In genomic region chr16:29074554-29075402, GRCh38 we compare ENCODE assay signal across 8 cellular contexts.
A peak's percentile ranks its signal among the peaks of the same experiment; 100 is the strongest.
DNase-seq lines count a peak whose midpoint lies in the region; ATAC-seq, FAIRE-seq and TF ChIP-seq lines count a peak whose summit lies in the region.
"Not testable (repeated sequence)": the region's sequence is repeated elsewhere in the genome, so short reads cannot be mapped to it uniquely, and the experiment has no call there.

No MANE protein-coding gene starts in this region.

- 88% methylated on average over 31 of the region's 38 CpGs for WGBS in HUES64
- WGBS in adipose tissue, 3 donors = 4 to 15% (median 6%) methylated on average over 35 to 36 of the region's 38 CpGs
- WGBS in pancreas, 2 donors = 29 to 36% methylated on average over 28 to 38 of the region's 38 CpGs
- WGBS in suprapubic skin = 27% methylated on average over 34 of the region's 38 CpGs

- DNase-seq in GM06990 (ENCODE audit: extremely low read depth, insufficient read length) (peak; percentile 73), WTC11 (ENCODE audit: low spot score) (peak; percentile 30), cardiac muscle cell (ENCODE audit: low read depth in 1 of 2, low spot score in 1 of 2) (peak in 1 of 2 donors; percentile 58), pancreas (peak in 2 of 6 donors; percentile 15 to 56), suprapubic skin (ENCODE audit: low spot score in 2 of 2) (peak; percentile 55 to 78)

- not testable (repeated sequence) for H3K9me3 ChIP-seq in HUES64 (ENCODE audit: insufficient read depth, low read depth, low read length); cardiac muscle cell (ENCODE audit: low read depth); pancreas; suprapubic skin

- not testable (repeated sequence) for H3K36me3 ChIP-seq in GM06990 (ENCODE audit: control insufficient read depth, insufficient read depth, low read length); HUES64 (ENCODE audit: insufficient read depth, low read length); cardiac muscle cell; pancreas; suprapubic skin

- not testable (repeated sequence) for H3K4me1 Mint-ChIP-seq in WTC11

- CTCF ChIA-PET in WTC11 (lab: Charles Lee) = interaction anchor here (1.3 kb wide), 1 partner anchor 101 kb away, joined by 3 read pairs; the partner anchor contains the start of gene SPNS1

- not testable (repeated sequence) for H3K9me3 Mint-ChIP-seq in WTC11

- peak in 1 of 2 donors; percentile 32 for TF ChIP-seq POLR2A in suprapubic skin (IDR thresholded peaks at IDR 0.05)

- not testable (repeated sequence) for H3K9ac ChIP-seq in HUES64 (ENCODE audit: low read depth, low read length)

- POLR2A ChIA-PET in WTC11 (lab: Charles Lee) = not testable (repeated sequence)

- ATAC-seq in GM21717 (IDR thresholded peaks at IDR 0.05; ENCODE audit: unreplicated experiment) (peak; percentile 83), WTC11 (peak; percentile 91), pancreas (peak; percentile 82 to 98 (median 96))

- FAIRE-seq in pancreas (lab: Jason Lieb, UNC) = not testable (repeated sequence)

- not testable (repeated sequence) for H3K27ac Mint-ChIP-seq in WTC11

- TF ChIP-seq EP300 in suprapubic skin (IDR thresholded peaks at IDR 0.05) = not testable (repeated sequence)

- H3K27me3 Mint-ChIP-seq in WTC11 (ENCODE audit: low read depth) = not testable (repeated sequence)

- not testable (repeated sequence) for H3K27ac ChIP-seq in HUES64 (ENCODE audit: low read depth, low read length); cardiac muscle cell
- H3K27ac ChIP-seq in adipose tissue (ENCODE audit: low read depth, low read length) = peak overlapping the region; percentile 55
- peak overlapping the region in 1 of 4 donors; percentile 47 for H3K27ac ChIP-seq in pancreas
- peak overlapping the region; percentile 72 for H3K27ac ChIP-seq in suprapubic skin

- H3K4me3 Mint-ChIP-seq in WTC11 = not testable (repeated sequence)

- H3K36me3 Mint-ChIP-seq in WTC11 = not testable (repeated sequence)

- not testable (repeated sequence) for H3K27me3 ChIP-seq in GM06990 (replicated peaks; ENCODE audit: control insufficient read depth, insufficient read depth, low read length); HUES64 (ENCODE audit: insufficient read depth, low read length); cardiac muscle cell; pancreas; suprapubic skin

- H3K4me1 ChIP-seq in HUES64 (ENCODE audit: insufficient read depth, low read length); cardiac muscle cell (ENCODE audit: low read depth); pancreas; suprapubic skin: not testable (repeated sequence)

- TF ChIP-seq CTCF in GM06990 (IDR thresholded peaks at IDR 0.05; ENCODE audit: insufficient read depth, low read length, poor library complexity, severe bottlenecking); WTC11 (IDR thresholded peaks at IDR 0.05); cardiac muscle cell (IDR thresholded peaks at IDR 0.05; ENCODE audit: low read depth, low read length); pancreas (IDR thresholded peaks at IDR 0.05); suprapubic skin (IDR thresholded peaks at IDR 0.05): not testable (repeated sequence)

- intact Hi-C loops in pancreas (cut with DNase I) = not testable (repeated sequence)

- H3K4me3 ChIP-seq in GM06990 (replicated peaks; ENCODE audit: low read depth, low read length) = peak overlapping the region; percentile 72
- H3K4me3 ChIP-seq in HUES64 (ENCODE audit: low read length) = 0 out of 2 replicates have a peak overlapping the region, but pooled peaks have one; percentile 27
- H3K4me3 ChIP-seq in cardiac muscle cell = peak overlapping the region; percentile 29
- peak overlapping the region in 2 of 4 donors; percentile 17 to 30 for H3K4me3 ChIP-seq in pancreas
- H3K4me3 ChIP-seq in suprapubic skin = peak overlapping the region; percentile 43
